ENCODE assay signal across 17 cellular contexts in genomic region chr9:27440888-27441740, GRCh38.
A peak's percentile ranks its signal among the peaks of the same experiment; 100 is the strongest.
DNase-seq lines count a peak whose midpoint lies in the region; ATAC-seq and FAIRE-seq lines count a peak whose summit lies in the region.
"Had no signal": no experiment of that assay in that cellular context is flagged by ENCODE, and none has a peak within 500 bp of the region (broad histone marks: within the 10 kb centered on the region; RNA-seq: fewer than 3 reads in every experiment).

No MANE protein-coding gene starts in this region.

- H3K4me1 ChIP-seq in small intestine (ENCODE audit: control insufficient read depth in 2 of 2, insufficient read depth in 1 of 2, low read depth in 1 of 2, low read length in 1 of 2): peaks cover 7 to 8% of the 10 kb centered on the region in 2 donors

- DNase-seq in activated naive CD8-positive, alpha-beta T cell treated with anti-CD3 and anti-CD28 coated beads for 36 hours: no peak
- DNase-seq in small intestine (peak; percentile 96), mucosa of gallbladder (ENCODE audit: low spot score) (no peak), SIG-M5 (lab: John Stamatoyannopoulos, UW) (no peak)
- no peak for DNase-seq in stimulated activated CD4-positive, alpha-beta T cell treated with anti-CD3 and anti-CD28 coated beads, Interleukin-2, amount 100 ng/mL, for 24 hours
- DNase-seq: activated CD4-positive, alpha-beta T cell treated with anti-CD3 and anti-CD28 coated beads for 1 hour; activated T-cell treated with anti-CD3 and anti-CD28 coated beads for 4 hours; CD4-positive, alpha-beta memory T cell; DND-41; gastrocnemius medialis; NCI-H187 treated with DMSO at 0.1 percent for 48 hours; NCI-H524 treated with DMSO at 0.1 percent for 48 hours; pancreas had no signal

- no peak overlapping the region for H3K4me3 ChIP-seq in small intestine (ENCODE audit: low read depth in 1 of 2, low read length in 2 of 2)
- H3K4me3 ChIP-seq: gastrocnemius medialis, pancreas had no signal

- H3K27me3 ChIP-seq in small intestine (ENCODE audit: control insufficient read depth in 2 of 2, insufficient read depth in 2 of 2, low read length in 2 of 2): no peaks in the 10 kb centered on the region
- H3K27me3 ChIP-seq: gastrocnemius medialis, pancreas had no signal

- no peaks in the 10 kb centered on the region for H3K9me3 ChIP-seq in small intestine (ENCODE audit: control insufficient read depth, low read depth)
- H3K9me3 ChIP-seq: gastrocnemius medialis, pancreas had no signal

- peak overlapping the region; percentile 43 to 64 for H3K27ac ChIP-seq in small intestine (ENCODE audit: low read depth in 1 of 2, low read length in 1 of 2)
- H3K27ac ChIP-seq: gastrocnemius medialis, pancreas had no signal

- H3K27ac Mint-ChIP-seq in activated naive CD8-positive, alpha-beta T cell treated with anti-CD3 and anti-CD28 coated beads for 36 hours: peak overlapping the region; percentile 23
- H3K27ac Mint-ChIP-seq: CD4-positive, alpha-beta memory T cell had no signal

- no peaks in the 10 kb centered on the region for H3K9me3 Mint-ChIP-seq in activated naive CD8-positive, alpha-beta T cell treated with anti-CD3 and anti-CD28 coated beads for 36 hours

- WGBS in small intestine, 3 donors: 37 to 77% (median 53%) methylated on average over 5 of the region's 5 CpGs

- peaks cover 0 to 4% of the 10 kb centered on the region in 2 donors for H3K36me3 ChIP-seq in small intestine (ENCODE audit: control insufficient read depth in 2 of 2, insufficient read depth in 2 of 2, low read length in 2 of 2)
- H3K36me3 ChIP-seq: gastrocnemius medialis, pancreas had no signal

- no peak overlapping the region for H3K4me3 Mint-ChIP-seq in activated naive CD8-positive, alpha-beta T cell treated with anti-CD3 and anti-CD28 coated beads for 36 hours

- no peaks in the 10 kb centered on the region for H3K27me3 Mint-ChIP-seq in activated naive CD8-positive, alpha-beta T cell treated with anti-CD3 and anti-CD28 coated beads for 36 hours
- H3K27me3 Mint-ChIP-seq: CD4-positive, alpha-beta memory T cell had no signal

- no peaks in the 10 kb centered on the region for H3K36me3 Mint-ChIP-seq in activated naive CD8-positive, alpha-beta T cell treated with anti-CD3 and anti-CD28 coated beads for 36 hours
- H3K36me3 Mint-ChIP-seq: CD4-positive, alpha-beta memory T cell had no signal

- peak; percentile 87 for FAIRE-seq in small intestine (lab: Jason Lieb, UNC)
- FAIRE-seq: islet of Langerhans, pancreas, RCC 7860 had no signal

- peak; percentile 34 for ATAC-seq in GM19455 (IDR thresholded peaks at IDR 0.05; ENCODE audit: unreplicated experiment)
- peak; percentile 46 for ATAC-seq in HG02840 (IDR thresholded peaks at IDR 0.05; ENCODE audit: low FRiP score, unreplicated experiment)
- ATAC-seq: gastrocnemius medialis, pancreas had no signal

- peaks cover 15% of the 10 kb centered on the region for H3K4me1 Mint-ChIP-seq in activated naive CD8-positive, alpha-beta T cell treated with anti-CD3 and anti-CD28 coated beads for 36 hours
- H3K4me1 Mint-ChIP-seq: CD4-positive, alpha-beta memory T cell had no signal
